Comparison of ENCODE assay signal across 1 cellular context in genomic region chr22:29553391-29554224, GRCh38.
TF ChIP-seq lines count a peak whose summit lies in the region.

Gene THOC5 (minus strand): TSS chr22:29553757. CDS start chr22:29549147, 4,610 bp downstream.

TF ChIP-seq in HepG2, 621 proteins besides CTCF, POLR2A, EP300 and RAD21 (continued from another document and continues in another):
- TF ChIP-seq HIC2 (CRISPR knock-in tag; IDR thresholded peaks at IDR 0.05; ENCODE audit: low read depth) (no peak), ZNF691 (CRISPR knock-in tag; IDR thresholded peaks at IDR 0.05; ENCODE audit: borderline replicate concordance, low read depth) (peak; percentile 85), TERF1 (CRISPR knock-in tag; IDR thresholded peaks at IDR 0.05) (no peak), EHMT2 (IDR thresholded peaks at IDR 0.05; ENCODE audit: borderline replicate concordance, low read depth, low read length) (no peak), ZNF766 (CRISPR knock-in tag; IDR thresholded peaks at IDR 0.05; ENCODE audit: borderline replicate concordance) (no peak), ZNF326 (CRISPR knock-in tag; IDR thresholded peaks at IDR 0.05; ENCODE audit: borderline replicate concordance) (peak; percentile 83; the same call in 1 of the 2 replicates), KMT2B (CRISPR knock-in tag; IDR thresholded peaks at IDR 0.05) (peak; percentile 91), TGIF2 (CRISPR knock-in tag; IDR thresholded peaks at IDR 0.05) (no peak), ZFP91 (CRISPR knock-in tag; IDR thresholded peaks at IDR 0.05; ENCODE audit: borderline replicate concordance) (peak; percentile 81), ZNF256 (CRISPR knock-in tag; conservative IDR thresholded peaks at IDR 0.05) (no peak; the same call in 1 of the 2 replicates), ZNF576 (CRISPR knock-in tag; IDR thresholded peaks at IDR 0.05) (no peak), GLI4 (CRISPR knock-in tag; IDR thresholded peaks at IDR 0.05; ENCODE audit: borderline replicate concordance) (peak; percentile 40; the same call in 1 of the 2 replicates), ZNF335 (CRISPR knock-in tag; IDR thresholded peaks at IDR 0.05) (peak; percentile 41; the same call in 1 of the 2 replicates), IRF2 (CRISPR knock-in tag; IDR thresholded peaks at IDR 0.05) (peak; percentile 75), SNAI1 (CRISPR knock-in tag; IDR thresholded peaks at IDR 0.05; ENCODE audit: borderline replicate concordance) (no peak), NFE2 (CRISPR knock-in tag; IDR thresholded peaks at IDR 0.05) (no peak), ZBTB34 (CRISPR knock-in tag; IDR thresholded peaks at IDR 0.05) (no peak), ZBTB44 (CRISPR knock-in tag; IDR thresholded peaks at IDR 0.05) (no peak), CSRNP2 (CRISPR knock-in tag; conservative IDR thresholded peaks at IDR 0.05; ENCODE audit: low read depth) (no peak), GFI1 (CRISPR knock-in tag; IDR thresholded peaks at IDR 0.05; ENCODE audit: borderline replicate concordance) (no peak), ZBED4 (CRISPR knock-in tag; IDR thresholded peaks at IDR 0.05; ENCODE audit: borderline replicate concordance) (0 out of 2 replicates have a peak, but pooled peaks have one; percentile 17), SMAD3 (CRISPR knock-in tag; IDR thresholded peaks at IDR 0.05) (peak; percentile 52; the same call in 1 of the 2 replicates), GTF2F1 (IDR thresholded peaks at IDR 0.05; ENCODE audit: low read length) (no peak), ZFP1 (CRISPR knock-in tag; IDR thresholded peaks at IDR 0.05) (peak; percentile 80; the same call in 1 of the 2 replicates), CENPX (CRISPR knock-in tag; IDR thresholded peaks at IDR 0.05) (no peak), ZNF234 (CRISPR knock-in tag; conservative IDR thresholded peaks at IDR 0.05) (no peak), ZNF33B (CRISPR knock-in tag; IDR thresholded peaks at IDR 0.05) (no peak), ZNF83 (CRISPR knock-in tag; IDR thresholded peaks at IDR 0.05; ENCODE audit: borderline replicate concordance) (no peak), DZIP1 (CRISPR knock-in tag; IDR thresholded peaks at IDR 0.05) (no peak), SNAPC2 (CRISPR knock-in tag; IDR thresholded peaks at IDR 0.05) (no peak), ZFP62 (CRISPR knock-in tag; IDR thresholded peaks at IDR 0.05) (no peak), ZMAT5 (CRISPR knock-in tag; IDR thresholded peaks at IDR 0.05; ENCODE audit: borderline replicate concordance, low read depth) (no peak), STAT5B (CRISPR knock-in tag; IDR thresholded peaks at IDR 0.05) (no peak), ZNF513 (CRISPR knock-in tag; conservative IDR thresholded peaks at IDR 0.05) (no peak), SAFB2 (CRISPR knock-in tag; IDR thresholded peaks at IDR 0.05; ENCODE audit: borderline replicate concordance, low read depth) (peak; percentile 89; the same call in 1 of the 2 replicates), NFIB (CRISPR knock-in tag; IDR thresholded peaks at IDR 0.05; ENCODE audit: borderline replicate concordance) (no peak), GPN1 (CRISPR knock-in tag; IDR thresholded peaks at IDR 0.05; ENCODE audit: borderline replicate concordance) (no peak), NR0B2 (CRISPR knock-in tag; IDR thresholded peaks at IDR 0.05) (peak; percentile 63; the same call in 1 of the 2 replicates), KDM4B (CRISPR knock-in tag; IDR thresholded peaks at IDR 0.05) (peak; percentile 81; the same call in 1 of the 2 replicates), ZNF3 (CRISPR knock-in tag; IDR thresholded peaks at IDR 0.05) (no peak), ZBTB20 (CRISPR knock-in tag; IDR thresholded peaks at IDR 0.05; ENCODE audit: borderline replicate concordance, low read depth) (peak; percentile 19; the same call in 1 of the 2 replicates)
